1 cellular context compared by ENCODE assay signal in genomic region chr19:33767898-33768413, GRCh38.
TF ChIP-seq lines count a peak whose summit lies in the region.

No MANE protein-coding gene starts in this region.

TF ChIP-seq in HepG2, 621 proteins besides CTCF, POLR2A, EP300 and RAD21 (continued from another document and continues in another):
- TF ChIP-seq IRF2 (CRISPR knock-in tag; IDR thresholded peaks at IDR 0.05), result 0 out of 2 replicates have a peak, but pooled peaks have one; percentile 23
- TF ChIP-seq KLF16 (CRISPR knock-in tag; IDR thresholded peaks at IDR 0.05), result peak in 1 of 2 experiments; percentile 66; a peak in 1 of 4 replicates
- no peak for TF ChIP-seq NRL (CRISPR knock-in tag; IDR thresholded peaks at IDR 0.05; ENCODE audit: borderline replicate concordance)
- no peak for TF ChIP-seq ZBTB40 (IDR thresholded peaks at IDR 0.05)
- 0 out of 2 replicates have a peak, but pooled peaks have one; percentile 22 for TF ChIP-seq ZBTB40 (CRISPR knock-in tag; IDR thresholded peaks at IDR 0.05)
- peak; percentile 60; the same call in 1 of the 2 replicates for TF ChIP-seq SNAPC2 (CRISPR knock-in tag; IDR thresholded peaks at IDR 0.05)
- peak; percentile 72; the same call in 1 of the 2 replicates for TF ChIP-seq ELF3 (CRISPR knock-in tag; IDR thresholded peaks at IDR 0.05)
- no peak for TF ChIP-seq HNRNPH1 (optimal IDR thresholded peaks at IDR 0.05; ENCODE audit: low read depth, low read length)
- TF ChIP-seq SATB2 (CRISPR knock-in tag; IDR thresholded peaks at IDR 0.05), result peak; percentile 79; the same call in 1 of the 2 replicates
- TF ChIP-seq HOXA9 (CRISPR knock-in tag; IDR thresholded peaks at IDR 0.05; ENCODE audit: borderline replicate concordance), result no peak
- TF ChIP-seq ZFP37 (CRISPR knock-in tag; IDR thresholded peaks at IDR 0.05; ENCODE audit: borderline replicate concordance), result 0 out of 2 replicates have a peak, but pooled peaks have one; percentile 80
- 0 out of 2 replicates have a peak, but pooled peaks have one; percentile 46 for TF ChIP-seq ZNF766 (CRISPR knock-in tag; IDR thresholded peaks at IDR 0.05; ENCODE audit: borderline replicate concordance)
- peak; percentile 79 for TF ChIP-seq SALL1 (CRISPR knock-in tag; IDR thresholded peaks at IDR 0.05)
- 0 out of 2 replicates have a peak, but pooled peaks have one; percentile 13 for TF ChIP-seq NFYC (CRISPR knock-in tag; IDR thresholded peaks at IDR 0.05)
- TF ChIP-seq IKZF4 (CRISPR knock-in tag; IDR thresholded peaks at IDR 0.05; ENCODE audit: borderline replicate concordance, low read depth, not compliant biosample characterization), result peak; percentile 58
- TF ChIP-seq NCOA5 (CRISPR knock-in tag; IDR thresholded peaks at IDR 0.05), result no peak
- peak; percentile 82; the same call in 1 of the 2 replicates for TF ChIP-seq ZNF790 (CRISPR knock-in tag; IDR thresholded peaks at IDR 0.05; ENCODE audit: borderline replicate concordance)
- no peak for TF ChIP-seq ZNF207 (IDR thresholded peaks at IDR 0.05; ENCODE audit: borderline replicate concordance)
- 0 out of 2 replicates have a peak, but pooled peaks have one; percentile 25 for TF ChIP-seq ZNF335 (CRISPR knock-in tag; IDR thresholded peaks at IDR 0.05)
- TF ChIP-seq THRA (CRISPR knock-in tag; IDR thresholded peaks at IDR 0.05; ENCODE audit: borderline replicate concordance), result peak; percentile 37; the same call in 1 of the 2 replicates
- peak; percentile 20; the same call in 1 of the 2 replicates for TF ChIP-seq BCL6 (CRISPR knock-in tag; IDR thresholded peaks at IDR 0.05)
- TF ChIP-seq ZNF407 (CRISPR knock-in tag; IDR thresholded peaks at IDR 0.05; ENCODE audit: not compliant biosample characterization), result no peak
- TF ChIP-seq PAXIP1 (CRISPR knock-in tag; conservative IDR thresholded peaks at IDR 0.05), result no peak
- TF ChIP-seq TCF7 (IDR thresholded peaks at IDR 0.05; ENCODE audit: low read depth), result no peak
- no peak for TF ChIP-seq GFI1 (CRISPR knock-in tag; IDR thresholded peaks at IDR 0.05; ENCODE audit: borderline replicate concordance)
- TF ChIP-seq ZNF296 (CRISPR knock-in tag; conservative IDR thresholded peaks at IDR 0.05), result 0 out of 2 replicates have a peak, but pooled peaks have one; percentile 48
- no peak for TF ChIP-seq HMG20B (CRISPR knock-in tag; conservative IDR thresholded peaks at IDR 0.05)
- no peak for TF ChIP-seq RFX5 (IDR thresholded peaks at IDR 0.05; ENCODE audit: low read depth, low read length)
- TF ChIP-seq ZNF563 (CRISPR knock-in tag; IDR thresholded peaks at IDR 0.05), result peak; percentile 50; the same call in 1 of the 2 replicates
- TF ChIP-seq TEAD2 (CRISPR knock-in tag; IDR thresholded peaks at IDR 0.05), result 0 out of 2 replicates have a peak, but pooled peaks have one; percentile 16
- no peak for TF ChIP-seq ZNF224 (CRISPR knock-in tag; IDR thresholded peaks at IDR 0.05)
- TF ChIP-seq ZNF354B (CRISPR knock-in tag; IDR thresholded peaks at IDR 0.05), result no peak
- TF ChIP-seq KAT7 (CRISPR knock-in tag; IDR thresholded peaks at IDR 0.05; ENCODE audit: borderline replicate concordance), result no peak
- no peak for TF ChIP-seq RNF219 (CRISPR knock-in tag; IDR thresholded peaks at IDR 0.05)
